Comparison of ENCODE assay signal across 14 cellular contexts in genomic region chr10:87794285-87794684, GRCh38.
A peak's percentile ranks its signal among the peaks of the same experiment; 100 is the strongest.
DNase-seq lines count a peak whose midpoint lies in the region; ATAC-seq and TF ChIP-seq lines count a peak whose summit lies in the region.
"Had no signal": no experiment of that assay in that cellular context is flagged by ENCODE, and none has a peak within 500 bp of the region (broad histone marks: within the 10 kb centered on the region; RNA-seq: fewer than 3 reads in every experiment).

No MANE protein-coding gene starts in this region.

- H4K20me1 ChIP-seq in BLaER1: peaks cover 20% of the 10 kb centered on the region

- no peak overlapping the region for H3K9ac ChIP-seq in BLaER1
- H3K9ac ChIP-seq: KMS-11 had no signal

- TF ChIP-seq POLR2A in erythroblast (IDR thresholded peaks at IDR 0.05; ENCODE audit: low read length): no peak

- H3K4me1 ChIP-seq in BLaER1: peaks cover 20% of the 10 kb centered on the region
- H3K4me1 ChIP-seq: upper lobe of left lung had no signal

- H3K4me3 ChIP-seq in BLaER1: no peak overlapping the region
- H3K4me3 ChIP-seq: heart left ventricle, upper lobe of left lung had no signal

- H3K9me3 ChIP-seq in BLaER1: peaks cover 17% of the 10 kb centered on the region
- H3K9me3 ChIP-seq: heart left ventricle, upper lobe of left lung had no signal

- DNase-seq in fibroblast of gingiva (ENCODE audit: low read depth) (peak; percentile 59), erythroblast (lab: John Stamatoyannopoulos, UW) (no peak)
- no peak for DNase-seq in activated CD8-positive, alpha-beta memory T cell treated with anti-CD3 and anti-CD28 coated beads for 24 hours
- DNase-seq: activated CD8-positive, alpha-beta memory T cell treated with anti-CD3 and anti-CD28 coated beads, Interleukin-2, amount 50 U/mL, for 4 hours; heart left ventricle; NCI-H1436; NCI-H446 treated with DMSO at 0.1 percent for 48 hours; upper lobe of left lung had no signal

- H3K4me2 ChIP-seq in BLaER1: peak overlapping the region; percentile 56
- H3K4me2 ChIP-seq: KMS-11 had no signal

- H3K27me3 ChIP-seq in BLaER1: no peaks in the 10 kb centered on the region
- H3K27me3 ChIP-seq: heart left ventricle, upper lobe of left lung had no signal

- H3K36me3 ChIP-seq in BLaER1: peaks cover 63% of the 10 kb centered on the region

- H3K27ac ChIP-seq in BLaER1: no peak overlapping the region
- H3K27ac ChIP-seq: heart left ventricle, KMS-11, upper lobe of left lung had no signal

- ATAC-seq in GM18511 (IDR thresholded peaks at IDR 0.05; ENCODE audit: unreplicated experiment): peak; percentile 41
- ATAC-seq in HG02884 (IDR thresholded peaks at IDR 0.05; ENCODE audit: unreplicated experiment): peak; percentile 57
- ATAC-seq in GM18498 (IDR thresholded peaks at IDR 0.05; ENCODE audit: unreplicated experiment): no peak
- ATAC-seq in GM18520 (IDR thresholded peaks at IDR 0.05; ENCODE audit: unreplicated experiment): no peak
- ATAC-seq: heart left ventricle had no signal

Comparison
In these comparisons a context has a peak if more than half of its experiments do, and no peak if none do; other contexts are left out.
1. ATAC-seq: peak in GM18511 (single experiment) and HG02884 (single experiment); none in GM18498 (single experiment) and GM18520 (single experiment).